In genomic region chr7:157554393-157555238, GRCh38 we compare ENCODE assay signal across 20 cellular contexts.
"Had no signal": no experiment of that assay in that cellular context is flagged by ENCODE, and none has a peak within 500 bp of the region (broad histone marks: within the 10 kb centered on the region; RNA-seq: fewer than 3 reads in every experiment).

No MANE protein-coding gene starts in this region.

- ATAC-seq: naive thymus-derived CD8-positive, alpha-beta T cell had no signal

- H3K36me3 Mint-ChIP-seq: activated CD4-positive, alpha-beta memory T cell treated with anti-CD3 and anti-CD28 coated beads for 36 hours; activated naive CD4-positive, alpha-beta T cell treated with anti-CD3 and anti-CD28 coated beads, Interleukin-2, amount 50 U/mL, for 24 hours; naive thymus-derived CD8-positive, alpha-beta T cell had no signal

- H3K4me1 ChIP-seq: pancreas, testis had no signal

- H3K4me3 Mint-ChIP-seq: activated CD4-positive, alpha-beta memory T cell treated with anti-CD3 and anti-CD28 coated beads for 36 hours; activated naive CD4-positive, alpha-beta T cell treated with anti-CD3 and anti-CD28 coated beads, Interleukin-2, amount 50 U/mL, for 24 hours; activated T-helper 1 cell treated with anti-CD3 and anti-CD28 coated beads, Interleukin-12 subunit alpha, Interleukin-12 subunit beta, Interleukin-2, Interleukin-4 antibody, amounts not matched to agents 30 ng/mL and 10 ng/mL and 1 ng/mL, durations not matched to agents 14 hours and 24 hours and 36 hours; naive thymus-derived CD8-positive, alpha-beta T cell; stimulated activated naive CD8-positive, alpha-beta T cell treated with anti-CD3 and anti-CD28 coated beads, Interleukin-15, Interleukin-2, amounts not matched to agents 100 ng/mL and 50 ng/mL, for 24 hours had no signal

- H3K27ac Mint-ChIP-seq: activated CD4-positive, alpha-beta memory T cell treated with anti-CD3 and anti-CD28 coated beads for 36 hours; activated naive CD4-positive, alpha-beta T cell treated with anti-CD3 and anti-CD28 coated beads, Interleukin-2, amount 50 U/mL, for 24 hours; activated T-helper 1 cell treated with anti-CD3 and anti-CD28 coated beads, Interleukin-12 subunit alpha, Interleukin-12 subunit beta, Interleukin-2, Interleukin-4 antibody, amounts not matched to agents 30 ng/mL and 10 ng/mL and 1 ng/mL, durations not matched to agents 14 hours and 24 hours and 36 hours; naive thymus-derived CD8-positive, alpha-beta T cell; stimulated activated naive CD8-positive, alpha-beta T cell treated with anti-CD3 and anti-CD28 coated beads, Interleukin-15, Interleukin-2, amounts not matched to agents 100 ng/mL and 50 ng/mL, for 24 hours had no signal

- H3K27ac ChIP-seq: brain microvascular endothelial cell, hepatocyte, pancreas, testis had no signal

- DNase-seq: activated CD4-positive, alpha-beta memory T cell treated with anti-CD3 and anti-CD28 coated beads for 36 hours; activated CD4-positive, alpha-beta T cell treated with anti-CD3 and anti-CD28 coated beads for 1 hour; amygdala; cerebellar nuclear complex; dermis blood vessel endothelial cell; kidney glomerular epithelial cell; naive thymus-derived CD8-positive, alpha-beta T cell; stimulated activated CD4-positive, alpha-beta T cell treated with anti-CD3 and anti-CD28 coated beads, Interleukin-15, amount 100 ng/mL, for 24 hours; stimulated activated CD4-positive, alpha-beta T cell treated with anti-CD3 and anti-CD28 coated beads, Interleukin-4, amount 100 ng/mL, for 24 hours; SW 1271; T-helper 9 cell; testis had no signal

- H3K4me3 ChIP-seq: hepatocyte, lung, mucosa of descending colon, pancreas, testis had no signal

- H3K27me3 ChIP-seq: brain microvascular endothelial cell, hepatocyte, pancreas, testis had no signal

- H3K9me3 Mint-ChIP-seq: activated CD4-positive, alpha-beta memory T cell treated with anti-CD3 and anti-CD28 coated beads for 36 hours; activated naive CD4-positive, alpha-beta T cell treated with anti-CD3 and anti-CD28 coated beads, Interleukin-2, amount 50 U/mL, for 24 hours; activated T-helper 1 cell treated with anti-CD3 and anti-CD28 coated beads, Interleukin-12 subunit alpha, Interleukin-12 subunit beta, Interleukin-2, Interleukin-4 antibody, amounts not matched to agents 30 ng/mL and 10 ng/mL and 1 ng/mL, durations not matched to agents 14 hours and 24 hours and 36 hours; naive thymus-derived CD8-positive, alpha-beta T cell; stimulated activated naive CD8-positive, alpha-beta T cell treated with anti-CD3 and anti-CD28 coated beads, Interleukin-15, Interleukin-2, amounts not matched to agents 100 ng/mL and 50 ng/mL, for 24 hours had no signal

- H3K36me3 ChIP-seq: brain microvascular endothelial cell, pancreas had no signal

- H3K27me3 Mint-ChIP-seq: activated CD4-positive, alpha-beta memory T cell treated with anti-CD3 and anti-CD28 coated beads for 36 hours; activated naive CD4-positive, alpha-beta T cell treated with anti-CD3 and anti-CD28 coated beads, Interleukin-2, amount 50 U/mL, for 24 hours; stimulated activated naive CD8-positive, alpha-beta T cell treated with anti-CD3 and anti-CD28 coated beads, Interleukin-15, Interleukin-2, amounts not matched to agents 100 ng/mL and 50 ng/mL, for 24 hours had no signal

- H3K4me1 Mint-ChIP-seq: activated naive CD4-positive, alpha-beta T cell treated with anti-CD3 and anti-CD28 coated beads, Interleukin-2, amount 50 U/mL, for 24 hours had no signal

- H3K9me3 ChIP-seq: mucosa of descending colon, pancreas, testis had no signal
